1 cellular context compared by ENCODE assay signal in the genomic region with DNA sequence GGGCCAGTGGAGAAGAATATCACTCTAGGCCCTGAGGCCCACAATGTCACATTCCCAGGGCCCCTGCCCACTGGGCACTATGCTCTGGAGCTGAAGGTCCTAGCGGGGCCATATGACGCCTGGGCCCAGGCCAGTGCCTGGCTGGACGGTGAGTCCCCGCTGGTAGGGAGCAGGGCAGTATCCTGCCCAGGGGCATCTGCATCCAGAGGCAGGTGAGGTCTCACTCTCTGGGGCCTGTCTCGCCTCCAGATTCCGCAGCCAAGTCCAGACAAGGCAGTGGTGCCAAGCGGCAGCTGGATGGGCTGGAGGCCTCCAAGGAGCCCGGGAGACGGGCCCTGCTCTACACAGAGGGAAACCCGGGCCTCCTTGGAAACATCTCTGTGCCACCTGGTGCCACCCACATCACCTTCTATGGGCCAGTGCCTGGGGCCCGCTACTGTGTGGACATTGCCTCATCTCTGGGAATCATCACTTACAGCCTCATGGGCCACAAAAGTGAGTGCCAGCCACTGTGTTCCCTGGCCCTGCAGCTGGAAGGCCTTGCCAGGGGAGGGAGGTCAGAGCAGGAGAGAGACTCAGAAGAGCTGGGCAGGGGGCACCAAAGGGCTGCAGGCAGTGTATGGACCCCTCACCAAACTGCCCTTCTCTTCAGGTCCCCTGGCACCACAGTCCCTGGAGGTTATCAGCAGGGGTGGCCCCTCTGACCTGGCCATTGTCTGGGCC.
TF ChIP-seq lines count a peak whose summit lies in the region.

No MANE protein-coding gene starts in this region.

TF ChIP-seq in HepG2, 621 proteins besides CTCF, POLR2A, EP300 and RAD21:
- TF ChIP-seq HNRNPL (IDR thresholded peaks at IDR 0.05; ENCODE audit: low read depth, low read length) (0 out of 2 replicates have a peak, but pooled peaks have one; percentile 26), PCBP2 (optimal IDR thresholded peaks at IDR 0.05; ENCODE audit: low read depth, low read length, poor library complexity, severe bottlenecking) (no peak)
